ENCODE assay signal across 8 cellular contexts in genomic region chr1:54885863-54886723, GRCh38. TPM values are rescaled to one million over a fixed set of nuclear protein-coding genes. Genes with fewer than 3 reads are reported as not detected.
A peak's percentile ranks its signal among the peaks of the same experiment; 100 is the strongest.
DNase-seq lines count a peak whose midpoint lies in the region; ATAC-seq and TF ChIP-seq lines count a peak whose summit lies in the region.

No MANE protein-coding gene starts in this region.

- H3K4me1 Mint-ChIP-seq in activated CD4-positive, alpha-beta memory T cell treated with anti-CD3 and anti-CD28 coated beads, Interleukin-2, amount 10 ng/mL, durations not matched to agents 7 days and 5 days = peaks cover 57% of the 10 kb centered on the region
- H3K4me1 Mint-ChIP-seq in glutamatergic neuron (ENCODE audit: low read depth, unreplicated experiment) = peaks cover 37% of the 10 kb centered on the region

- peak overlapping the region; percentile 88 for H3K4me3 Mint-ChIP-seq in activated CD4-positive, alpha-beta memory T cell treated with anti-CD3 and anti-CD28 coated beads, Interleukin-2, amount 10 ng/mL, durations not matched to agents 7 days and 5 days
- H3K4me3 Mint-ChIP-seq in glutamatergic neuron (ENCODE audit: unreplicated experiment) = peak overlapping the region; percentile 97

- CTCF ChIA-PET in activated CD4-positive, alpha-beta memory T cell treated with anti-CD3 and anti-CD28 coated beads, Interleukin-2, amount 10 ng/mL, durations not matched to agents 7 days and 5 days (lab: Charles Lee) = interaction anchor here (0.9 to 4.0 kb wide), 8 partner anchors 12 to 214 kb away, joined by 3 to 19 read pairs (median 4); no protein-coding TSS in a partner anchor

- H3K9me3 ChIP-seq in psoas muscle = no peaks in the 10 kb centered on the region

- H3K4me3 ChIP-seq in psoas muscle = peak overlapping the region; percentile 81

- peaks cover 32% of the 10 kb centered on the region for H3K4me1 ChIP-seq in psoas muscle

- TF ChIP-seq CTCF in glutamatergic neuron (IDR thresholded peaks at IDR 0.05; ENCODE audit: partially characterized antibody, unreplicated experiment) = no peak
- no peak for TF ChIP-seq CTCF in psoas muscle (IDR thresholded peaks at IDR 0.05)

- H3K9me3 Mint-ChIP-seq in activated CD4-positive, alpha-beta memory T cell treated with anti-CD3 and anti-CD28 coated beads, Interleukin-2, amount 10 ng/mL, durations not matched to agents 7 days and 5 days = no peaks in the 10 kb centered on the region
- H3K9me3 Mint-ChIP-seq in glutamatergic neuron (ENCODE audit: unreplicated experiment) = peaks cover 16% of the 10 kb centered on the region

- peaks cover 46% of the 10 kb centered on the region for H3K36me3 Mint-ChIP-seq in activated CD4-positive, alpha-beta memory T cell treated with anti-CD3 and anti-CD28 coated beads, Interleukin-2, amount 10 ng/mL, durations not matched to agents 7 days and 5 days (ENCODE audit: low read depth)
- H3K36me3 Mint-ChIP-seq in glutamatergic neuron (ENCODE audit: unreplicated experiment) = peaks cover 5% of the 10 kb centered on the region

- no peaks in the 10 kb centered on the region for H3K27me3 ChIP-seq in psoas muscle (ENCODE audit: insufficient read depth in 3 of 3, low read length in 2 of 3)

- peak in 1 of 4 donors; percentile 6 for ATAC-seq in psoas muscle
- no peak for ATAC-seq in GM18909 (IDR thresholded peaks at IDR 0.05; ENCODE audit: poor library complexity, unreplicated experiment)
- no peak for ATAC-seq in GM21526 (IDR thresholded peaks at IDR 0.05; ENCODE audit: low FRiP score, unreplicated experiment)

- H3K27me3 Mint-ChIP-seq in activated CD4-positive, alpha-beta memory T cell treated with anti-CD3 and anti-CD28 coated beads, Interleukin-2, amount 10 ng/mL, durations not matched to agents 7 days and 5 days = peaks cover 16% of the 10 kb centered on the region
- H3K27me3 Mint-ChIP-seq in glutamatergic neuron (ENCODE audit: unreplicated experiment) = peaks cover 12% of the 10 kb centered on the region

- peak overlapping the region; percentile 73 for H3K27ac Mint-ChIP-seq in activated CD4-positive, alpha-beta memory T cell treated with anti-CD3 and anti-CD28 coated beads, Interleukin-2, amount 10 ng/mL, durations not matched to agents 7 days and 5 days
- H3K27ac Mint-ChIP-seq in glutamatergic neuron (ENCODE audit: unreplicated experiment) = peak overlapping the region; percentile 90

- DNase-seq in DMS 273 (lab: John Stamatoyannopoulos, UW; ENCODE audit: unreplicated experiment) (peak; percentile 72), DMS 273 treated with DMSO at 0.1 percent for 48 hours (lab: John Stamatoyannopoulos, UW) (no peak), Kasumi-1 (lab: John Stamatoyannopoulos, UW) (peak; percentile 16 to 28), glutamatergic neuron (peak; percentile 32), psoas muscle (no peak)
- DNase-seq in activated CD4-positive, alpha-beta memory T cell treated with anti-CD3 and anti-CD28 coated beads, Interleukin-2, amount 10 ng/mL, durations not matched to agents 7 days and 5 days = no peak

- intact Hi-C loops in psoas muscle (cut with DNase I) = loop anchor here (5.0 kb wide), 2 partner anchors 41 to 56 kb away; no protein-coding TSS in a partner anchor

- peaks cover 0 to 6% of the 10 kb centered on the region in 2 donors for H3K36me3 ChIP-seq in psoas muscle (ENCODE audit: insufficient read depth in 1 of 2, low read depth in 1 of 2)

- POLR2A ChIA-PET in activated CD4-positive, alpha-beta memory T cell treated with anti-CD3 and anti-CD28 coated beads, Interleukin-2, amount 10 ng/mL, durations not matched to agents 7 days and 5 days (lab: Charles Lee) = interaction anchor here (1.0 to 2.1 kb wide), 7 partner anchors 12 to 328 kb away, joined by 3 to 8 read pairs (median 6); partner anchors contain the start of genes TTC22, TTC4 and USP24

- peak overlapping the region; percentile 78 for H3K27ac ChIP-seq in psoas muscle

- WGBS in psoas muscle, 3 donors = 33 to 42% (median 37%) methylated on average over 23 of the region's 23 CpGs

RNA-seq across cellular contexts. Expression of gene DHCR24, which starts 0.9 kb away (rescaled TPM):
- total RNA-seq in activated CD4-positive, alpha-beta memory T cell treated with anti-CD3 and anti-CD28 coated beads, Interleukin-2, amount 10 ng/mL, durations not matched to agents 7 days and 5 days = 100 to 1,000 TPM; 114 to 115 TPM
- total RNA-seq in glutamatergic neuron (ENCODE audit: unreplicated experiment) = 284 TPM
- total RNA-seq in psoas muscle = 100 to 1,000 TPM in 3 of 4 donors, 10 to 100 TPM in 1; 64.4 to 215 (median 129) TPM
- 100 to 1,000 TPM in 1 of 3 donors, 10 to 100 TPM in 1, 1 to 10 TPM in 1; 8.8 to 164 (median 70.7) TPM for polyA plus RNA-seq in psoas muscle

Comparison
In these comparisons a context has a peak if more than half of its experiments do, and no peak if none do; other contexts are left out.
1. DNase-seq: peak in DMS 273 (single experiment), Kasumi-1 (2 of 2) and glutamatergic neuron (single experiment); none in DMS 273 treated with DMSO at 0.1 percent for 48 hours (single experiment), activated CD4-positive, alpha-beta memory T cell treated with anti-CD3 and anti-CD28 coated beads, Interleukin-2, amount 10 ng/mL, durations not matched to agents 7 days and 5 days (single experiment) and psoas muscle (0 of 2).